Comparison of ENCODE assay signal across 17 cellular contexts in genomic region chr2:110943070-110943634, GRCh38.
DNase-seq lines count a peak whose midpoint lies in the region; ATAC-seq and TF ChIP-seq lines count a peak whose summit lies in the region.
"Had no signal": no experiment of that assay in that cellular context is flagged by ENCODE, and none has a peak within 500 bp of the region (broad histone marks: within the 10 kb centered on the region; RNA-seq: fewer than 3 reads in every experiment).

No MANE protein-coding gene starts in this region.

- intact Hi-C loops in dendritic cell treated with granulocyte-macrophage colony-stimulating factor and Interleukin-4, amounts not matched to agents 40 ng/mL and 50 ng/mL, for 4 days (cut with micrococcal nuclease): no loop called here
- intact Hi-C loops in left cardiac atrium (cut with DNase I): no loop called here

- POLR2A ChIA-PET in WTC11 (lab: Charles Lee): no interaction called here

- no peaks in the 10 kb centered on the region for H3K27me3 Mint-ChIP-seq in activated naive CD4-positive, alpha-beta T cell treated with anti-CD3 and anti-CD28 coated beads, Interleukin-2, amount 50 U/mL, for 24 hours
- H3K27me3 Mint-ChIP-seq in activated naive CD4-positive, alpha-beta T cell treated with anti-CD3 and anti-CD28 coated beads, Interleukin-2, amount 10 ng/mL, durations not matched to agents 7 days and 5 days: peaks cover 34% of the 10 kb centered on the region
- H3K27me3 Mint-ChIP-seq in WTC11 (ENCODE audit: low read depth): no peaks in the 10 kb centered on the region
- no peaks in the 10 kb centered on the region for H3K27me3 Mint-ChIP-seq in dendritic cell treated with granulocyte-macrophage colony-stimulating factor and Interleukin-4, amounts not matched to agents 40 ng/mL and 50 ng/mL, for 4 days

- no peak for DNase-seq in activated naive CD4-positive, alpha-beta T cell treated with anti-CD3 and anti-CD28 coated beads, Interleukin-2, amount 10 ng/mL, durations not matched to agents 7 days and 5 days
- no peak for DNase-seq in WTC11 (ENCODE audit: low spot score)
- DNase-seq in stimulated activated CD8-positive, alpha-beta memory T cell treated with anti-CD3 and anti-CD28 coated beads, Interleukin-4, amount 100 ng/mL, for 48 hours: no peak
- no peak for DNase-seq in left cardiac atrium
- DNase-seq: C1 segment of cervical spinal cord; Calu3; CD4-positive, alpha-beta memory T cell; COR-L47; DMS53; DMS79 treated with DMSO at 0.1 percent for 48 hours; GF-D8; H9; HFFc6 had no signal

- peak overlapping the region; percentile 31 for H3K27ac Mint-ChIP-seq in activated naive CD4-positive, alpha-beta T cell treated with anti-CD3 and anti-CD28 coated beads, Interleukin-2, amount 50 U/mL, for 24 hours
- no peak overlapping the region for H3K27ac Mint-ChIP-seq in activated naive CD4-positive, alpha-beta T cell treated with anti-CD3 and anti-CD28 coated beads, Interleukin-2, amount 10 ng/mL, durations not matched to agents 7 days and 5 days
- no peak overlapping the region for H3K27ac Mint-ChIP-seq in WTC11
- H3K27ac Mint-ChIP-seq in dendritic cell treated with granulocyte-macrophage colony-stimulating factor and Interleukin-4, amounts not matched to agents 40 ng/mL and 50 ng/mL, for 4 days: peak overlapping the region; percentile 30
- H3K27ac Mint-ChIP-seq: CD4-positive, alpha-beta memory T cell; GM23338; HFFc6 had no signal

- no peak overlapping the region for H3K4me3 Mint-ChIP-seq in activated naive CD4-positive, alpha-beta T cell treated with anti-CD3 and anti-CD28 coated beads, Interleukin-2, amount 50 U/mL, for 24 hours
- H3K4me3 Mint-ChIP-seq in activated naive CD4-positive, alpha-beta T cell treated with anti-CD3 and anti-CD28 coated beads, Interleukin-2, amount 10 ng/mL, durations not matched to agents 7 days and 5 days: no peak overlapping the region
- no peak overlapping the region for H3K4me3 Mint-ChIP-seq in WTC11
- H3K4me3 Mint-ChIP-seq in dendritic cell treated with granulocyte-macrophage colony-stimulating factor and Interleukin-4, amounts not matched to agents 40 ng/mL and 50 ng/mL, for 4 days: no peak overlapping the region
- H3K4me3 Mint-ChIP-seq: CD4-positive, alpha-beta memory T cell; GM23338; H9; HFFc6 had no signal

- H3K36me3 Mint-ChIP-seq in activated naive CD4-positive, alpha-beta T cell treated with anti-CD3 and anti-CD28 coated beads, Interleukin-2, amount 50 U/mL, for 24 hours: no peaks in the 10 kb centered on the region
- H3K36me3 Mint-ChIP-seq in activated naive CD4-positive, alpha-beta T cell treated with anti-CD3 and anti-CD28 coated beads, Interleukin-2, amount 10 ng/mL, durations not matched to agents 7 days and 5 days: no peaks in the 10 kb centered on the region
- H3K36me3 Mint-ChIP-seq in WTC11: no peaks in the 10 kb centered on the region
- no peaks in the 10 kb centered on the region for H3K36me3 Mint-ChIP-seq in dendritic cell treated with granulocyte-macrophage colony-stimulating factor and Interleukin-4, amounts not matched to agents 40 ng/mL and 50 ng/mL, for 4 days (ENCODE audit: low read depth)
- H3K36me3 Mint-ChIP-seq: CD4-positive, alpha-beta memory T cell had no signal

- H3K9me3 Mint-ChIP-seq in activated naive CD4-positive, alpha-beta T cell treated with anti-CD3 and anti-CD28 coated beads, Interleukin-2, amount 50 U/mL, for 24 hours: no peaks in the 10 kb centered on the region
- no peaks in the 10 kb centered on the region for H3K9me3 Mint-ChIP-seq in activated naive CD4-positive, alpha-beta T cell treated with anti-CD3 and anti-CD28 coated beads, Interleukin-2, amount 10 ng/mL, durations not matched to agents 7 days and 5 days
- peaks cover 6% of the 10 kb centered on the region; the same call in 1 of the 2 replicates for H3K9me3 Mint-ChIP-seq in WTC11
- H3K9me3 Mint-ChIP-seq in dendritic cell treated with granulocyte-macrophage colony-stimulating factor and Interleukin-4, amounts not matched to agents 40 ng/mL and 50 ng/mL, for 4 days: peaks cover 11% of the 10 kb centered on the region
- H3K9me3 Mint-ChIP-seq: CD4-positive, alpha-beta memory T cell; GM23338; HFFc6 had no signal

- no peak for TF ChIP-seq CTCF in WTC11 (IDR thresholded peaks at IDR 0.05)

- H3K4me1 Mint-ChIP-seq in activated naive CD4-positive, alpha-beta T cell treated with anti-CD3 and anti-CD28 coated beads, Interleukin-2, amount 50 U/mL, for 24 hours: no peaks in the 10 kb centered on the region
- H3K4me1 Mint-ChIP-seq in activated naive CD4-positive, alpha-beta T cell treated with anti-CD3 and anti-CD28 coated beads, Interleukin-2, amount 10 ng/mL, durations not matched to agents 7 days and 5 days: no peaks in the 10 kb centered on the region
- H3K4me1 Mint-ChIP-seq in WTC11: peaks cover 4% of the 10 kb centered on the region
- H3K4me1 Mint-ChIP-seq in dendritic cell treated with granulocyte-macrophage colony-stimulating factor and Interleukin-4, amounts not matched to agents 40 ng/mL and 50 ng/mL, for 4 days (ENCODE audit: low read depth): peaks cover 26% of the 10 kb centered on the region
- H3K4me1 Mint-ChIP-seq: CD4-positive, alpha-beta memory T cell had no signal

- CTCF ChIA-PET in activated naive CD4-positive, alpha-beta T cell treated with anti-CD3 and anti-CD28 coated beads, Interleukin-2, amount 10 ng/mL, durations not matched to agents 7 days and 5 days (lab: Charles Lee): no interaction called here
- CTCF ChIA-PET in WTC11 (lab: Charles Lee): no interaction called here

- ATAC-seq in WTC11: no peak
- no peak for ATAC-seq in left cardiac atrium
- ATAC-seq: GM23338, HCT116 had no signal

TF ChIP-seq in WTC11, 78 proteins besides CTCF, POLR2A, EP300 and RAD21:
- TF ChIP-seq ZNF512 (CRISPR knock-in tag; IDR thresholded peaks at IDR 0.05; ENCODE audit: borderline replicate concordance) (peak; percentile 82; the same call in 1 of the 2 replicates), TEAD4 (CRISPR knock-in tag; IDR thresholded peaks at IDR 0.05) (no peak)

Comparison
In these comparisons a context has a peak if more than half of its experiments do, and no peak if none do; other contexts are left out.
1. H3K27ac Mint-ChIP-seq: peak in activated naive CD4-positive, alpha-beta T cell treated with anti-CD3 and anti-CD28 coated beads, Interleukin-2, amount 50 U/mL, for 24 hours (single experiment) and dendritic cell treated with granulocyte-macrophage colony-stimulating factor and Interleukin-4, amounts not matched to agents 40 ng/mL and 50 ng/mL, for 4 days (single experiment); none in activated naive CD4-positive, alpha-beta T cell treated with anti-CD3 and anti-CD28 coated beads, Interleukin-2, amount 10 ng/mL, durations not matched to agents 7 days and 5 days (single experiment) and WTC11 (single experiment).